13 cellular contexts compared by ENCODE assay signal in genomic region chr4:141703497-141703896, GRCh38.
"Had no signal": no experiment of that assay in that cellular context is flagged by ENCODE, and none has a peak within 500 bp of the region (broad histone marks: within the 10 kb centered on the region; RNA-seq: fewer than 3 reads in every experiment).

No MANE protein-coding gene starts in this region.

- H3K27ac Mint-ChIP-seq: activated naive CD8-positive, alpha-beta T cell treated with anti-CD3 and anti-CD28 coated beads, Interleukin-2, amount 10 ng/mL, durations not matched to agents 7 days and 5 days had no signal

- H3K4me1 Mint-ChIP-seq: activated naive CD8-positive, alpha-beta T cell treated with anti-CD3 and anti-CD28 coated beads, Interleukin-2, amount 10 ng/mL, durations not matched to agents 7 days and 5 days; neural crest cell had no signal

- H3K9me3 ChIP-seq: ovary had no signal

- ATAC-seq: effector memory CD8-positive, alpha-beta T cell; left lobe of liver had no signal

- H3K27me3 ChIP-seq: ovary, transverse colon, vagina had no signal

- H3K9me3 Mint-ChIP-seq: effector memory CD8-positive, alpha-beta T cell had no signal

- H3K4me3 Mint-ChIP-seq: activated naive CD8-positive, alpha-beta T cell treated with anti-CD3 and anti-CD28 coated beads, Interleukin-2, amount 10 ng/mL, durations not matched to agents 7 days and 5 days; effector memory CD8-positive, alpha-beta T cell; neural crest cell had no signal

- H3K27me3 Mint-ChIP-seq: activated naive CD8-positive, alpha-beta T cell treated with anti-CD3 and anti-CD28 coated beads, Interleukin-2, amount 10 ng/mL, durations not matched to agents 7 days and 5 days; effector memory CD8-positive, alpha-beta T cell had no signal

- H3K4me1 ChIP-seq: transverse colon, vagina had no signal

- H3K4me3 ChIP-seq: ovary, transverse colon, vagina had no signal

- H3K36me3 Mint-ChIP-seq: activated naive CD8-positive, alpha-beta T cell treated with anti-CD3 and anti-CD28 coated beads, Interleukin-2, amount 10 ng/mL, durations not matched to agents 7 days and 5 days had no signal

- DNase-seq: activated CD4-positive, CD25-positive, alpha-beta regulatory T cell treated with anti-CD3 and anti-CD28 coated beads, Interleukin-2, amount 50 U/mL, for 72 hours; activated naive CD4-positive, alpha-beta T cell; activated naive CD8-positive, alpha-beta T cell treated with anti-CD3 and anti-CD28 coated beads, Interleukin-2, amount 10 ng/mL, durations not matched to agents 7 days and 5 days; cerebellar nuclear complex; dermis blood vessel endothelial cell; effector memory CD8-positive, alpha-beta T cell; ovary; stimulated activated CD4-positive, alpha-beta T cell treated with anti-CD3 and anti-CD28 coated beads, Interleukin-2, amount 100 ng/mL, for 48 hours; stimulated activated naive CD4-positive, alpha-beta T cell; transverse colon had no signal

- H3K36me3 ChIP-seq: ovary, transverse colon, vagina had no signal
